ENCODE assay signal across 22 cellular contexts in the genomic region with DNA sequence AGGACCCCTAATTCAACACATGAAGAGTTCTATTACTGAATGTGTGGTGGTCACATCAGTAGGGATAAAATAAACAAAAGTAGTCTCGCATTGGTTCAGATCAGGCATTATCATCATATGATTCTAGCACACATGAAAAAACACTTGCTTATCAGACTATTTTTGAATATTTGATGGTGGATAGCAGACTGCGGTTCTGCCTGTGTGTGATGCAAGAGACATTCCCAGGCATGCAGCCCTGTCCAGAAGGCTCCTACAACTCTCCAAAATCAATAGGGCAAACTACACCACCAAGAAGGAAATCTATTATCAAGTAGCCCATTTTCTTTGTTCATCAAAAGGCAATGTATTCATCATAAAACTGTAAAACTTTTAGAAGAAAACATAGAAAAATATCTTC.
DNase-seq lines count a peak whose midpoint lies in the region; ATAC-seq and TF ChIP-seq lines count a peak whose summit lies in the region.
"Had no signal": no experiment of that assay in that cellular context is flagged by ENCODE, and none has a peak within 500 bp of the region (broad histone marks: within the 10 kb centered on the region; RNA-seq: fewer than 3 reads in every experiment).

No MANE protein-coding gene starts in this region.

- in situ Hi-C loops in KBM-7 (cut with MboI; ENCODE audit: low pct_unique_long_range_greater_than_20kb, low sequenced_read_pairs), result loop anchor here (25.0 kb wide), 1 partner anchor 625 kb away; no protein-coding TSS in a partner anchor

- CTCF ChIA-PET in PC-3 (lab: Charles Lee), result no interaction called here

- H3K23ac ChIP-seq in mesenchymal stem cell (ENCODE audit: low read length in 2 of 2), result no peak overlapping the region

- H3K18ac ChIP-seq in mesenchymal stem cell (ENCODE audit: low read depth in 1 of 2, low read length in 2 of 2), result no peak overlapping the region

- DNase-seq in PC-3 (no peak), choroid plexus epithelial cell (ENCODE audit: low read depth) (peak; percentile 65), mesenchymal stem cell (peak; percentile 22), NCI-H526 treated with DMSO at 0.1 percent for 48 hours (lab: John Stamatoyannopoulos, UW) (no peak), KBM-7 (no peak), ovary (no peak)
- DNase-seq in stimulated activated CD4-positive, alpha-beta T cell treated with anti-CD3 and anti-CD28 coated beads, Interleukin-4, amount 100 ng/mL, for 24 hours, result no peak
- DNase-seq: 8988T; Calu3; CD8-positive, alpha-beta memory T cell; KG1; NCI-H1092; NCI-H1436; NCI-H187 treated with DMSO at 0.1 percent for 48 hours; NCI-H2107; NCI-H2227 treated with DMSO at 0.1 percent for 48 hours; NCI-H510A; NCI-H748 treated with DMSO at 0.1 percent for 48 hours; SIG-M5 had no signal

- intact Hi-C loops in PC-3 (cut with micrococcal nuclease) (loop anchor here (5.0 to 10.0 kb wide), 4 partner anchors 220 to 445 kb away; no protein-coding TSS in a partner anchor), ovary (cut with DNase I) (loop anchor here in 3 of 4 donors (10.0 kb wide), 3 partner anchors 172 to 632 kb away; a partner anchor contains a TSS)

- H2BK15ac ChIP-seq in mesenchymal stem cell (ENCODE audit: low read depth, poor library complexity, severe bottlenecking), result no peak overlapping the region

- POLR2A ChIA-PET in PC-3 (lab: Charles Lee; ENCODE audit: unreplicated experiment), result no interaction called here

- H3K79me1 ChIP-seq in mesenchymal stem cell (replicated peaks; ENCODE audit: low read length, poor library complexity, severe bottlenecking), result no peaks in the 10 kb centered on the region

- no peak for TF ChIP-seq EP300 in ovary (IDR thresholded peaks at IDR 0.05)

- H3K4me3 ChIP-seq in ACC112 (ENCODE audit: low read depth, low read length) (no peak overlapping the region), PC-3 (ENCODE audit: low read length) (no peak overlapping the region), choroid plexus epithelial cell (ENCODE audit: low read depth, low read length) (no peak overlapping the region), mesenchymal stem cell (ENCODE audit: insufficient read depth in 1 of 2, low read depth in 1 of 2, low read length in 2 of 2) (no peak overlapping the region), ovary (no peak overlapping the region)

- no peaks in the 10 kb centered on the region for H3K9me2 ChIP-seq in PC-3 (replicated peaks; ENCODE audit: low read length)

- peaks cover 50% of the 10 kb centered on the region for H3K4me1 ChIP-seq in ACC112 (ENCODE audit: control insufficient read depth, insufficient read depth, low read length, unreplicated experiment)
- peaks cover 44% of the 10 kb centered on the region for H3K4me1 ChIP-seq in PC-3 (ENCODE audit: insufficient read depth, low read length)
- peaks cover 1% of the 10 kb centered on the region for H3K4me1 ChIP-seq in mesenchymal stem cell (ENCODE audit: control insufficient read depth, insufficient read depth, low read depth, low read length)
- no peaks in the 10 kb centered on the region for H3K4me1 ChIP-seq in ovary (ENCODE audit: insufficient read depth)

- no peak overlapping the region for H2BK120ac ChIP-seq in mesenchymal stem cell (ENCODE audit: low read depth, low read length)

- BruUV-seq in PC-3 (replicated peaks; lab: Mats Ljungman, UMichigan), result no TSS peak

- TF ChIP-seq CTCF in PC-3 (conservative IDR thresholded peaks at IDR 0.05; ENCODE audit: low read depth, low read length) (no peak), choroid plexus epithelial cell (conservative IDR thresholded peaks at IDR 0.05; ENCODE audit: low read depth, low read length) (no peak), ovary (IDR thresholded peaks at IDR 0.05) (no peak)

- H3K79me2 ChIP-seq in ACC112 (ENCODE audit: control insufficient read depth, insufficient read depth, low read length, unreplicated experiment) (no peaks in the 10 kb centered on the region), PC-3 (ENCODE audit: low read length) (no peaks in the 10 kb centered on the region)

- H3K4me2 ChIP-seq in PC-3 (ENCODE audit: low read length) (no peak overlapping the region), mesenchymal stem cell (ENCODE audit: low read length, poor library complexity, severe bottlenecking) (no peak overlapping the region)

- WGBS in mesenchymal stem cell, result 89% methylated on average over 1 of the region's 2 CpGs
- WGBS in ovary, 3 donors, result 58 to 68% (median 63%) methylated on average over 2 of the region's 2 CpGs

- no peak overlapping the region for H2AFZ ChIP-seq in ACC112 (ENCODE audit: low read length, unreplicated experiment)
- no peak overlapping the region for H2AFZ ChIP-seq in PC-3 (ENCODE audit: low read length)
- no peak overlapping the region for H2AFZ ChIP-seq in mesenchymal stem cell (ENCODE audit: low read depth, low read length)

- H2AK5ac ChIP-seq in mesenchymal stem cell (ENCODE audit: low read length, severe bottlenecking), result no peak overlapping the region

- H3K27ac ChIP-seq in ACC112 (ENCODE audit: low read depth, low read length) (peak overlapping the region; percentile 98; the same call in 1 of the 2 replicates), PC-3 (ENCODE audit: low read length) (peak overlapping the region; percentile 98), mesenchymal stem cell (ENCODE audit: low read length, poor library complexity, severe bottlenecking) (no peak overlapping the region), ovary (no peak overlapping the region)
- H3K27ac ChIP-seq: C4-2B, RWPE1 had no signal

- no peak overlapping the region for H3K14ac ChIP-seq in mesenchymal stem cell (ENCODE audit: low read length in 2 of 2)

- peaks cover 12% of the 10 kb centered on the region for H3F3A ChIP-seq in PC-3 (ENCODE audit: low read length, unreplicated experiment)

- TF ChIP-seq POLR2A in ovary (IDR thresholded peaks at IDR 0.05), result no peak

- H2BK12ac ChIP-seq in mesenchymal stem cell (ENCODE audit: low read length in 2 of 2), result no peak overlapping the region

- H3K27me3 ChIP-seq in ACC112 (ENCODE audit: insufficient read depth, low read length) (no peaks in the 10 kb centered on the region), PC-3 (ENCODE audit: low read length) (no peaks in the 10 kb centered on the region), mesenchymal stem cell (ENCODE audit: control insufficient read depth in 1 of 2, insufficient read depth in 1 of 2, low read length in 2 of 2) (no peaks in the 10 kb centered on the region), ovary (no peaks in the 10 kb centered on the region)

- H3K9ac ChIP-seq in PC-3 (ENCODE audit: low read length), result peak overlapping the region; percentile 91
- no peak overlapping the region for H3K9ac ChIP-seq in mesenchymal stem cell (ENCODE audit: low read length)

- no peak overlapping the region for H4K8ac ChIP-seq in mesenchymal stem cell (ENCODE audit: low read length)

- H3K9me3 ChIP-seq in PC-3 (ENCODE audit: low read length) (no peaks in the 10 kb centered on the region), mesenchymal stem cell (ENCODE audit: control insufficient read depth, low read length) (no peaks in the 10 kb centered on the region), ovary (no peaks in the 10 kb centered on the region)

- no peak overlapping the region for H4K91ac ChIP-seq in mesenchymal stem cell (ENCODE audit: low read length)

- H3K4ac ChIP-seq in mesenchymal stem cell (ENCODE audit: low read depth in 1 of 2, low read length in 2 of 2), result no peak overlapping the region

- H3K36me3 ChIP-seq in ACC112 (ENCODE audit: insufficient read depth, low read length) (no peaks in the 10 kb centered on the region), PC-3 (ENCODE audit: low read depth, low read length) (no peaks in the 10 kb centered on the region), mesenchymal stem cell (ENCODE audit: control insufficient read depth in 1 of 2, insufficient read depth in 2 of 2, low read depth in 1 of 2, low read length in 2 of 2) (no peaks in the 10 kb centered on the region), ovary (no peaks in the 10 kb centered on the region)

- H2BK5ac ChIP-seq in mesenchymal stem cell (ENCODE audit: low read depth, low read length, poor library complexity, severe bottlenecking), result no peak overlapping the region

- H4K20me1 ChIP-seq in PC-3 (ENCODE audit: low read length), result no peaks in the 10 kb centered on the region

- ATAC-seq in PC-3, result no peak

Comparison
In these comparisons a context has a peak if more than half of its experiments do, and no peak if none do; other contexts are left out.
1. H3K27ac ChIP-seq: peak in ACC112 (single experiment) and PC-3 (single experiment); none in mesenchymal stem cell (single experiment) and ovary (0 of 2).
2. DNase-seq: peak in choroid plexus epithelial cell (single experiment) and mesenchymal stem cell (single experiment); none in PC-3 (single experiment), NCI-H526 treated with DMSO at 0.1 percent for 48 hours (single experiment), stimulated activated CD4-positive, alpha-beta T cell treated with anti-CD3 and anti-CD28 coated beads, Interleukin-4, amount 100 ng/mL, for 24 hours (single experiment), KBM-7 (single experiment) and ovary (0 of 5).